ENCODE assay signal across 8 cellular contexts in the genomic region with DNA sequence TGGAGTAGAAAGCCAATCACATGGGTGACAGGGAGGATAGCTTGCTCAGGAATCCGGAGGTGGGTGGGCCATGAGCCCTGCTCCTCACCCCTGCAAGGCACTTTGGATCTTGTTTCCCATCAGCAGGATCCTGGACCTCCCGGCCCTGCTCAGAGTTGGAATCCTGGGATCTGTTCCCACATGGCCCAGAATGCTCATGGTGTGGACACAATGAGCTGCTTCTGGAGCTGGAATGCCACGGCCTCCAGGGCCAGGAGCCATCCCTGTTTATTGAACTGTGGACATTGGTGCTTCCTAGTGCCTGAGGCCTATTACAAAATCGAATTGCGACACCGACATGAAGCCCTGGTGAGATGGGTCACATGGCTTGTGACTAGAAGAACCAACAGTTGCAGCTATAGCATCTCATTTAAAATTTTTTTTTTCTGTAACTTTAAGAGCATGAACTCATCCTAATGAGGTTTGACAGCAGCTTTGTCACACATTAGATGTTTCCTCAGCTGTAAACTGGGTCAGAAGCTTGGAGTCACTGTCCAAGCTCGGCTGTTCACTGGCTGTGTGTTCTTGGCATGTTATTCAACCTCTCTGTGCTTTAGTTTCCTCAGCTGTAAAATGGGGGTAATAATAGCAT. TPM values are rescaled to one million over a fixed set of nuclear protein-coding genes. Genes with fewer than 3 reads are reported as not detected.
DNase-seq lines count a peak whose midpoint lies in the region; ATAC-seq and TF ChIP-seq lines count a peak whose summit lies in the region.

No MANE protein-coding gene starts in this region.

- DNase-seq in HPDE6-E6E7 (ENCODE audit: extremely low spot score) (peak; percentile 20), amniotic epithelial cell (ENCODE audit: low read depth) (peak; percentile 83), iPS-NIHi11 (ENCODE audit: low spot score) (peak; percentile 47), tibial nerve (ENCODE audit: low spot score in 2 of 2) (peak; percentile 47 to 66), Kasumi-1 (lab: John Stamatoyannopoulos, UW) (no peak), DMS79 treated with DMSO at 0.1 percent for 48 hours (lab: John Stamatoyannopoulos, UW) (no peak), cerebellum (ENCODE audit: low spot score) (no peak)

- H3K4me1 ChIP-seq in tibial nerve: peaks cover 0 to 15% (median 3%) of the 10 kb centered on the region in 4 donors

- no peak for TF ChIP-seq CTCF in tibial nerve (IDR thresholded peaks at IDR 0.05)

- no peaks in the 10 kb centered on the region for H3K9me3 ChIP-seq in tibial nerve

- H3K27me3 ChIP-seq in tibial nerve: no peaks in the 10 kb centered on the region

- no peak for TF ChIP-seq POLR2A in tibial nerve (IDR thresholded peaks at IDR 0.05)

- TF ChIP-seq EP300 in tibial nerve (IDR thresholded peaks at IDR 0.05): peak in 1 of 2 donors; percentile 66

- ATAC-seq in GM19351 (IDR thresholded peaks at IDR 0.05; ENCODE audit: unreplicated experiment): no peak

- WGBS in tibial nerve, 2 donors: 62 to 64% methylated on average over 6 to 7 of the region's 7 CpGs

- peaks cover 0 to 8% (median 0%) of the 10 kb centered on the region in 3 donors for H3K36me3 ChIP-seq in tibial nerve

- H3K27ac ChIP-seq in tibial nerve: peak overlapping the region in 1 of 4 donors; percentile 5

- no peak overlapping the region for H3K4me3 ChIP-seq in tibial nerve

RNA-seq across cellular contexts. Expression of a gene that starts 40.4 kb away (rescaled TPM):
- not detected for total RNA-seq in tibial nerve
- 0.54 TPM for total RNA-seq in cerebellum

RNA-seq across cellular contexts. Expression of a gene that starts 57.9 kb away (rescaled TPM):
- total RNA-seq in tibial nerve (not detected), cerebellum (not detected)

Comparison
In these comparisons a context has a peak if more than half of its experiments do, and no peak if none do; other contexts are left out.
1. DNase-seq: peak in HPDE6-E6E7 (single experiment), amniotic epithelial cell (single experiment), iPS-NIHi11 (single experiment) and tibial nerve (2 of 2); none in Kasumi-1 (0 of 2), DMS79 treated with DMSO at 0.1 percent for 48 hours (single experiment) and cerebellum (single experiment).